In the genomic region with DNA sequence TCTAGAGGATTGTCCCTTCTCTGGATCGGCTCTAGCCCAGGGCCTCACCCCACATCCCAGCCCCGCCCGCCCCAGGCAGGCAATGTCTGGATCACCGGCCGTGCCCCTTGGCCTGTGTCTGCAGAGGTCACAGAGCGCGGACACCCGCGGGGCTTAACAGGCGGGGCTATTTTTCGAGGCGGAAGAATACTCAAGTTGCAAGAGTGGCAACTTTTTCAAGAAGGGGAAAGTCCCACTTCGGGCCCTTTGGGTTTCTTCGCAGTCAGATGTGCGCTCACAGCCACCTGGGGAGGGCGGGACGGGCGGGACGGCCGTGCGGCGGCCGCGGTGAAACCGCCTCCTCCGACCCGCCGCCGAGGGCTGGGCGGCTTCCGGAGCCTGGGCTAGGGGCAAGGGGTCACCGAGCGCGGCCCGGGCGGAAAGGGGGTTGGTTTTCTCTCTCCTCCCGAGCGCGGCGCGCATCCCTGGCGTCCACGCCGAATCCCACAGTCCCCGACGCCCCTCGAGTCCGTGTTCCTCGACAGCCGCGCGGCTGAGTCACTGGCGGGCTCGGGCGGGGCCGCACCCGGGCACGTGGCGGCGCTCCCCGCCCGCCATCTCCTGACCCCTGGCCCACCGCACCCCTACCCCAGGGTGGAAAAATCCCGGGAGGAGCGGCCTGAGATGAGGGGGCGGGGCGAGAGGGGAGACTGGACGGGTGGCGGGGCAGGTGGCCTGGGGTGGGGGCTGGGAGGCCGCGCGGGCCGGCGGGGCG, we compare ENCODE assay signal across 8 cellular contexts. TPM values are rescaled to one million over a fixed set of nuclear protein-coding genes. Genes with fewer than 3 reads are reported as not detected.
DNase-seq lines count a peak whose midpoint lies in the region; ATAC-seq and TF ChIP-seq lines count a peak whose summit lies in the region.

No MANE protein-coding gene starts in this region.

- peaks cover 35% of the 10 kb centered on the region for H3K79me2 ChIP-seq in OCI-LY7 (ENCODE audit: insufficient read depth, low read depth, low read length)

- intact Hi-C loops in OCI-LY7 (cut with micrococcal nuclease; ENCODE audit: unreplicated experiment), result loop anchor here (1.0 to 10.0 kb wide), 2 partner anchors 18 to 245 kb away; partner anchors contain the start of genes SPAG7 and ZNF594
- intact Hi-C loops in esophagus squamous epithelium (cut with DNase I), result no loop called here

- H3K4me1 Mint-ChIP-seq in activated T-cell treated with anti-CD3 and anti-CD28 coated beads, Interleukin-2, amount 50 U/mL, for 4 hours (ENCODE audit: low read depth), result peaks cover 32% of the 10 kb centered on the region
- peaks cover 36% of the 10 kb centered on the region for H3K4me1 Mint-ChIP-seq in stimulated activated naive CD8-positive, alpha-beta T cell treated with anti-CD3 and anti-CD28 coated beads, Interleukin-15, amount 100 ng/mL, for 72 hours

- H3K36me3 ChIP-seq in OCI-LY7 (ENCODE audit: insufficient read depth, low read length) (peaks cover 37% of the 10 kb centered on the region), esophagus squamous epithelium (peaks cover 0 to 29% (median 0%) of the 10 kb centered on the region in 3 donors)

- H3K36me3 Mint-ChIP-seq in activated T-cell treated with anti-CD3 and anti-CD28 coated beads, Interleukin-2, amount 50 U/mL, for 4 hours (ENCODE audit: insufficient read depth), result peaks cover 24% of the 10 kb centered on the region

- peak overlapping the region; percentile 94 for H3K4me3 Mint-ChIP-seq in activated T-cell treated with anti-CD3 and anti-CD28 coated beads, Interleukin-2, amount 50 U/mL, for 4 hours
- H3K4me3 Mint-ChIP-seq in stimulated activated naive CD8-positive, alpha-beta T cell treated with anti-CD3 and anti-CD28 coated beads, Interleukin-15, amount 100 ng/mL, for 72 hours, result peak overlapping the region; percentile 93 to 94

- no peaks in the 10 kb centered on the region for H3K9me3 Mint-ChIP-seq in activated T-cell treated with anti-CD3 and anti-CD28 coated beads, Interleukin-2, amount 50 U/mL, for 4 hours
- H3K9me3 Mint-ChIP-seq in stimulated activated naive CD8-positive, alpha-beta T cell treated with anti-CD3 and anti-CD28 coated beads, Interleukin-15, amount 100 ng/mL, for 72 hours, result no peaks in the 10 kb centered on the region

- peak; percentile 24 for ATAC-seq in HG02973 (IDR thresholded peaks at IDR 0.05; ENCODE audit: unreplicated experiment)
- ATAC-seq in activated T-cell treated with anti-CD3 and anti-CD28 coated beads, Interleukin-2, amount 50 U/mL, for 4 hours, result peak; percentile 36 to 44
- peak; percentile 45 for ATAC-seq in stimulated activated naive CD8-positive, alpha-beta T cell treated with anti-CD3 and anti-CD28 coated beads, Interleukin-15, amount 100 ng/mL, for 72 hours

- TF ChIP-seq CTCF in OCI-LY7 (conservative IDR thresholded peaks at IDR 0.05; ENCODE audit: low read length) (no peak), esophagus squamous epithelium (IDR thresholded peaks at IDR 0.05) (no peak)

- peak overlapping the region; percentile 100 for H3K4me3 ChIP-seq in OCI-LY7 (ENCODE audit: low read depth, low read length, poor library complexity, severe bottlenecking)
- peak overlapping the region; percentile 91 to 97 (median 94) for H3K4me3 ChIP-seq in esophagus squamous epithelium

- H3K9me3 ChIP-seq in OCI-LY7 (ENCODE audit: low read length) (no peaks in the 10 kb centered on the region), esophagus squamous epithelium (no peaks in the 10 kb centered on the region)

- H3K27ac Mint-ChIP-seq in stimulated activated naive CD8-positive, alpha-beta T cell treated with anti-CD3 and anti-CD28 coated beads, Interleukin-15, amount 100 ng/mL, for 72 hours, result peak overlapping the region; percentile 55 to 94

- no peaks in the 10 kb centered on the region for H3K9me2 ChIP-seq in OCI-LY7 (ENCODE audit: insufficient read depth, low read length)

- 0% methylated on average over 7 of the region's 75 CpGs; no CpG with 5 or more reads in 1 of the 2 donors for WGBS in esophagus squamous epithelium, 2 donors

- peaks cover 44% of the 10 kb centered on the region for H3K4me1 ChIP-seq in OCI-LY7 (ENCODE audit: insufficient read depth, low read length, poor library complexity, severe bottlenecking)
- peaks cover 30 to 66% (median 31%) of the 10 kb centered on the region in 3 donors for H3K4me1 ChIP-seq in esophagus squamous epithelium

- peaks cover 19% of the 10 kb centered on the region for H4K20me1 ChIP-seq in OCI-LY7 (ENCODE audit: insufficient read depth, low read length)

- peak overlapping the region; percentile 93 for H3K4me2 ChIP-seq in OCI-LY7 (ENCODE audit: low read length)

- peak overlapping the region; percentile 15; the same call in 1 of the 2 replicates for H2AFZ ChIP-seq in OCI-LY7 (ENCODE audit: low read length)

- POLR2A ChIA-PET in OCI-LY7 (lab: Charles Lee), result interaction anchor here (3.8 to 5.9 kb wide), 2 partner anchors 10 to 18 kb away, joined by 18 to 51 read pairs; partner anchors contain the start of genes RNF167, SLC25A11 and SPAG7

- no peaks in the 10 kb centered on the region for H3K27me3 ChIP-seq in esophagus squamous epithelium

- no TSS peak for BruUV-seq in OCI-LY7 (replicated peaks; lab: Mats Ljungman, UMichigan)

- DNase-seq in NCI-H2227 (lab: John Stamatoyannopoulos, UW; ENCODE audit: unreplicated experiment) (peak; percentile 53), NCI-H2227 treated with DMSO at 0.1 percent for 48 hours (lab: John Stamatoyannopoulos, UW) (no peak), OCI-LY7 (ENCODE audit: low spot score) (peak; percentile 93), esophagus squamous epithelium (lab: John Stamatoyannopoulos, UW) (peak; percentile 46), myocyte (ENCODE audit: low read depth) (peak; percentile 92)
- DNase-seq in activated T-cell treated with anti-CD3 and anti-CD28 coated beads, Interleukin-2, amount 50 U/mL, for 4 hours, result peak; percentile 71
- peak; percentile 84 to 86 for DNase-seq in stimulated activated naive CD8-positive, alpha-beta T cell treated with anti-CD3 and anti-CD28 coated beads, Interleukin-15, amount 100 ng/mL, for 72 hours

- no peaks in the 10 kb centered on the region for H3K27me3 Mint-ChIP-seq in activated T-cell treated with anti-CD3 and anti-CD28 coated beads, Interleukin-2, amount 50 U/mL, for 4 hours (ENCODE audit: low read depth)
- no peaks in the 10 kb centered on the region for H3K27me3 Mint-ChIP-seq in stimulated activated naive CD8-positive, alpha-beta T cell treated with anti-CD3 and anti-CD28 coated beads, Interleukin-15, amount 100 ng/mL, for 72 hours

- TF ChIP-seq POLR2A in esophagus squamous epithelium (IDR thresholded peaks at IDR 0.05), result peak in 1 of 4 donors; percentile 33

- CTCF ChIA-PET in OCI-LY7 (lab: Charles Lee; ENCODE audit: unreplicated experiment), result no interaction called here

- H3K27ac ChIP-seq in OCI-LY7 (ENCODE audit: low read depth, low read length, poor library complexity, severe bottlenecking) (peak overlapping the region; percentile 99), esophagus squamous epithelium (peak overlapping the region; percentile 97 to 100 (median 98))

RNA-seq across cellular contexts. Expression of gene PFN1, which starts 1.2 kb away (rescaled TPM):
- 1,053 and 1,272 TPM in 2 replicates for total RNA-seq in OCI-LY7 (2014; rRNA removed; shearing (Covaris generic))
- total RNA-seq in OCI-LY7 (2022), result 950 and 1,053 TPM in 2 replicates
- total RNA-seq in activated T-cell treated with anti-CD3 and anti-CD28 coated beads, Interleukin-2, amount 50 U/mL, for 4 hours, result 1,000 to 10,000 TPM; 1,652 to 1,716 (median 1,674) TPM
- total RNA-seq in esophagus squamous epithelium, result 100 to 1,000 TPM; 520 to 970 (median 715) TPM
- total RNA-seq in myocyte, result 1,067 and 1,213 TPM in 2 replicates
- polyA plus RNA-seq in myocyte (2012), result 1,485 TPM

RNA-seq across cellular contexts. Expression of gene ENO3, which starts 1.4 kb away (rescaled TPM):
- total RNA-seq in OCI-LY7 (2014; rRNA removed; shearing (Covaris generic)), result 14.6 and 24.6 TPM in 2 replicates
- total RNA-seq in OCI-LY7 (2022), result 79.4 and 80.4 TPM in 2 replicates
- 10 to 100 TPM; 25.8 to 26.9 (median 26.0) TPM for total RNA-seq in activated T-cell treated with anti-CD3 and anti-CD28 coated beads, Interleukin-2, amount 50 U/mL, for 4 hours
- 1 to 10 TPM in 2 of 4 donors, under 1 TPM in 1, not detected in 1; 0.31 to 3.6 (median 1.5) TPM for total RNA-seq in esophagus squamous epithelium
- 833 and 1,073 TPM in 2 replicates for total RNA-seq in myocyte
- polyA plus RNA-seq in myocyte (2012), result 380 TPM

RNA-seq across cellular contexts. Expression of gene RNF167, which starts 9.4 kb away (rescaled TPM):
- total RNA-seq in OCI-LY7 (2014; rRNA removed; shearing (Covaris generic)), result 31.4 and 46.5 TPM in 2 replicates
- total RNA-seq in OCI-LY7 (2022) (120 and 124 TPM in 2 replicates), esophagus squamous epithelium (10 to 100 TPM; 42.3 to 57.4 (median 54.2) TPM), myocyte (40.1 and 53.3 TPM in 2 replicates)
- 100 to 1,000 TPM; 121 to 140 (median 129) TPM for total RNA-seq in activated T-cell treated with anti-CD3 and anti-CD28 coated beads, Interleukin-2, amount 50 U/mL, for 4 hours
- 108 TPM for polyA plus RNA-seq in myocyte (2012)

RNA-seq across cellular contexts. Expression of gene SLC25A11, which starts 9.7 kb away (rescaled TPM):
- 59.6 and 80.6 TPM in 2 replicates for total RNA-seq in OCI-LY7 (2014; rRNA removed; shearing (Covaris generic))
- total RNA-seq in OCI-LY7 (2022) (66.8 and 68.2 TPM in 2 replicates), esophagus squamous epithelium (10 to 100 TPM; 29.3 to 54.2 (median 42.2) TPM), myocyte (87.4 and 100 TPM in 2 replicates)
- total RNA-seq in activated T-cell treated with anti-CD3 and anti-CD28 coated beads, Interleukin-2, amount 50 U/mL, for 4 hours, result 100 to 1,000 TPM in 1 of 3 donors, 10 to 100 TPM in 2; 89.7 to 102 (median 98.1) TPM
- polyA plus RNA-seq in myocyte (2012), result 98.8 TPM

RNA-seq across cellular contexts. Expression of gene GP1BA, which starts 17.4 kb away (rescaled TPM):
- total RNA-seq in OCI-LY7 (2014; rRNA removed; shearing (Covaris generic)), result not detected in 2 replicates
- total RNA-seq in OCI-LY7 (2022) (not detected in 2 replicates), esophagus squamous epithelium (not detected), myocyte (not detected in 2 replicates)
- under 1 TPM; 0.21 to 0.49 (median 0.25) TPM for total RNA-seq in activated T-cell treated with anti-CD3 and anti-CD28 coated beads, Interleukin-2, amount 50 U/mL, for 4 hours
- polyA plus RNA-seq in myocyte (2012), result 1.0 TPM

Comparison
In these comparisons a context has a peak if more than half of its experiments do, and no peak if none do; other contexts are left out.
1. RNA of gene ENO3, which starts 1.4 kb away (total RNA-seq): 833 to 1,073 TPM in myocyte; 14.6 to 80.4 TPM in OCI-LY7, 25.8 to 26.9 TPM in activated T-cell treated with anti-CD3 and anti-CD28 coated beads, Interleukin-2, amount 50 U/mL, for 4 hours and 0.31 to 3.6 TPM in esophagus squamous epithelium; every median in the first group is over 10 times any median in the second.
2. Peak in every context shown above with its lines, with median percentiles within 50 percentile points of each other: ATAC-seq.